In the genomic region with DNA sequence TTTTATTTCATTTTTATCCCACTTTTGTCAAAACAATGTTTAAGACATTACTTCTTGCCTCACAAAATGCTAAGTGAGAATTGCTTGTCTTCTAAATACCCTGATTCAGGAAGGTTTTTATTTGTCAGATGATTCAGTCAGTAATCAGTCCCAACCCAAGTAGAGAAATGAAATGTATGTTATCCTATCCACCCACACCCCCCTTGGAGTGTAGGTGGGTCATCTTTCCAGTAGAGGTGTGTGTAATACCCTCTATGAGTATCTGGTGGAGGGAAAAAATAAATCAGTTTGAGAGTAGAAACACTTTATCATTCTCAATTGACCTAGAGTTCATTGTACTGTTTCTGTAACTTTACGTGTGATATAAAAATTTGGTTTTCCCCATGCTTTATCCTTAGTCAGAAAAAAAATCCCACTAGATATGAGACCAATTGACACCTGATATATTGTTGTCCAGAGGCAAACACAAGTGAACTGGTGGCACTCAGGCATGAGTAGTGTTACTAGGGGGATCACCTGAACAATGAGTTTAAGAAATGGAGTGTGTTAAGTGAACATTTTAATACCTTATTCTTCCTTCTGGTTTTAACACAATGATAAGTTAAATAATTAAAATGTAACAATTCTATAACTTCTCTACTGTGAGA, we compare ENCODE assay signal across 16 cellular contexts.
DNase-seq lines count a peak whose midpoint lies in the region; ATAC-seq and TF ChIP-seq lines count a peak whose summit lies in the region.
"Had no signal": no experiment of that assay in that cellular context is flagged by ENCODE, and none has a peak within 500 bp of the region (broad histone marks: within the 10 kb centered on the region; RNA-seq: fewer than 3 reads in every experiment).

No MANE protein-coding gene starts in this region.

- ATAC-seq in PC-3 = peak; percentile 89
- ATAC-seq in HG03196 (IDR thresholded peaks at IDR 0.05; ENCODE audit: unreplicated experiment) = no peak
- no peak for ATAC-seq in GM18498 (IDR thresholded peaks at IDR 0.05; ENCODE audit: unreplicated experiment)
- ATAC-seq: stimulated activated naive B cell treated with anti-CD40 and anti-IgM and Interleukin-4, amounts not matched to agents 10 μg/mL and 1 μg/mL and 100 μg/mL, for 72 hours had no signal

- H2AFZ ChIP-seq in PC-3 (ENCODE audit: low read length) = no peak overlapping the region

- peak overlapping the region; percentile 51 for H3K27ac ChIP-seq in PC-3 (ENCODE audit: low read length)

- no peaks in the 10 kb centered on the region for H3K27me3 Mint-ChIP-seq in activated CD4-positive, alpha-beta T cell treated with anti-CD3 and anti-CD28 coated beads, Interleukin-2, amount 10 ng/mL, durations not matched to agents 24 days and 14 days
- no peaks in the 10 kb centered on the region for H3K27me3 Mint-ChIP-seq in chondrocyte (ENCODE audit: low read depth)
- H3K27me3 Mint-ChIP-seq: stimulated activated naive B cell treated with anti-CD40 and anti-IgM and Interleukin-4, amounts not matched to agents 10 μg/mL and 1 μg/mL and 100 μg/mL, for 72 hours had no signal

- BruUV-seq in PC-3 (replicated peaks; lab: Mats Ljungman, UMichigan) = no TSS peak

- peaks cover 14% of the 10 kb centered on the region for H3K9me3 Mint-ChIP-seq in activated CD4-positive, alpha-beta T cell treated with anti-CD3 and anti-CD28 coated beads, Interleukin-2, amount 10 ng/mL, durations not matched to agents 24 days and 14 days
- no peaks in the 10 kb centered on the region for H3K9me3 Mint-ChIP-seq in chondrocyte (ENCODE audit: low read depth)
- H3K9me3 Mint-ChIP-seq: stimulated activated naive B cell treated with anti-CD40 and anti-IgM and Interleukin-4, amounts not matched to agents 10 μg/mL and 1 μg/mL and 100 μg/mL, for 72 hours had no signal

- POLR2A ChIA-PET in PC-3 (lab: Charles Lee; ENCODE audit: unreplicated experiment) = no interaction called here

- peak overlapping the region; percentile 49 for H3K4me2 ChIP-seq in PC-3 (ENCODE audit: low read length)

- TF ChIP-seq CTCF in PC-3 (conservative IDR thresholded peaks at IDR 0.05; ENCODE audit: low read depth, low read length) = no peak
- TF ChIP-seq CTCF in chondrocyte (IDR thresholded peaks at IDR 0.05) = no peak

- H3K4me1 Mint-ChIP-seq in activated CD4-positive, alpha-beta T cell treated with anti-CD3 and anti-CD28 coated beads, Interleukin-2, amount 10 ng/mL, durations not matched to agents 24 days and 14 days = peaks cover 33% of the 10 kb centered on the region
- H3K4me1 Mint-ChIP-seq in chondrocyte (ENCODE audit: low read depth) = peaks cover 85% of the 10 kb centered on the region
- H3K4me1 Mint-ChIP-seq: stimulated activated naive B cell treated with anti-CD40 and anti-IgM and Interleukin-4, amounts not matched to agents 10 μg/mL and 1 μg/mL and 100 μg/mL, for 72 hours had no signal

- intact Hi-C loops in activated CD4-positive, alpha-beta T cell treated with anti-CD3 and anti-CD28 coated beads, Interleukin-2, amount 10 ng/mL, durations not matched to agents 24 days and 14 days (cut with micrococcal nuclease) = loop anchor here (1.0 kb wide), 1 partner anchor 371 kb away; no protein-coding TSS in a partner anchor
- intact Hi-C loops in PC-3 (cut with micrococcal nuclease) = loop anchor here (1.0 to 5.0 kb wide), 4 partner anchors 11 to 174 kb away; no protein-coding TSS in a partner anchor

- no peaks in the 10 kb centered on the region for H4K20me1 ChIP-seq in PC-3 (ENCODE audit: low read length)

- no peak for DNase-seq in activated CD4-positive, alpha-beta T cell treated with anti-CD3 and anti-CD28 coated beads, Interleukin-2, amount 10 ng/mL, durations not matched to agents 24 days and 14 days
- DNase-seq in activated CD4-positive, alpha-beta T cell treated with anti-CD3 and anti-CD28 coated beads for 1 hour = no peak
- peak; percentile 79 for DNase-seq in PC-3
- no peak for DNase-seq in chondrocyte (ENCODE audit: low spot score)
- DNase-seq in stimulated activated CD4-positive, alpha-beta T cell treated with anti-CD3 and anti-CD28 coated beads, TNF-alpha, amount 100 ng/mL, for 24 hours (ENCODE audit: low read depth in 3 of 3) = peak in 2 of 3 experiments; percentile 29 to 43
- no peak for DNase-seq in kidney glomerular epithelial cell (lab: John Stamatoyannopoulos, UW)
- DNase-seq: DMS79; GOT3; hippocampal formation; midbrain; MV-4-11; NCI-H1930; retina; stimulated activated naive B cell treated with anti-CD40 and anti-IgM and Interleukin-4, amounts not matched to agents 10 μg/mL and 1 μg/mL and 100 μg/mL, for 72 hours had no signal

- H3K9ac ChIP-seq in PC-3 (ENCODE audit: low read length) = no peak overlapping the region

- peak overlapping the region; percentile 7; the same call in 1 of the 2 replicates for H3K4me3 ChIP-seq in PC-3 (ENCODE audit: low read length)

- H3K9me2 ChIP-seq in PC-3 (replicated peaks; ENCODE audit: low read length) = no peaks in the 10 kb centered on the region

- CTCF ChIA-PET in PC-3 (lab: Charles Lee) = no interaction called here

- no peaks in the 10 kb centered on the region for H3F3A ChIP-seq in PC-3 (ENCODE audit: low read length, unreplicated experiment)

- peaks cover 9% of the 10 kb centered on the region for H3K36me3 Mint-ChIP-seq in activated CD4-positive, alpha-beta T cell treated with anti-CD3 and anti-CD28 coated beads, Interleukin-2, amount 10 ng/mL, durations not matched to agents 24 days and 14 days (ENCODE audit: low read depth)
- H3K36me3 Mint-ChIP-seq in chondrocyte (ENCODE audit: low read depth) = peaks cover 5% of the 10 kb centered on the region
- H3K36me3 Mint-ChIP-seq: stimulated activated naive B cell treated with anti-CD40 and anti-IgM and Interleukin-4, amounts not matched to agents 10 μg/mL and 1 μg/mL and 100 μg/mL, for 72 hours had no signal

- H3K27ac Mint-ChIP-seq in activated CD4-positive, alpha-beta T cell treated with anti-CD3 and anti-CD28 coated beads, Interleukin-2, amount 10 ng/mL, durations not matched to agents 24 days and 14 days = peak overlapping the region; percentile 76
- H3K27ac Mint-ChIP-seq in chondrocyte (ENCODE audit: unreplicated experiment) = peak overlapping the region; percentile 60
- H3K27ac Mint-ChIP-seq: stimulated activated naive B cell treated with anti-CD40 and anti-IgM and Interleukin-4, amounts not matched to agents 10 μg/mL and 1 μg/mL and 100 μg/mL, for 72 hours had no signal

- H3K36me3 ChIP-seq in PC-3 (ENCODE audit: low read depth, low read length) = no peaks in the 10 kb centered on the region

- H3K4me1 ChIP-seq in PC-3 (ENCODE audit: insufficient read depth, low read length) = peaks cover 19% of the 10 kb centered on the region

- H3K27me3 ChIP-seq in PC-3 (ENCODE audit: low read length) = no peaks in the 10 kb centered on the region

- peak overlapping the region; percentile 1 for H3K4me3 Mint-ChIP-seq in activated CD4-positive, alpha-beta T cell treated with anti-CD3 and anti-CD28 coated beads, Interleukin-2, amount 10 ng/mL, durations not matched to agents 24 days and 14 days
- no peak overlapping the region for H3K4me3 Mint-ChIP-seq in chondrocyte (ENCODE audit: unreplicated experiment)
- H3K4me3 Mint-ChIP-seq: stimulated activated naive B cell treated with anti-CD40 and anti-IgM and Interleukin-4, amounts not matched to agents 10 μg/mL and 1 μg/mL and 100 μg/mL, for 72 hours had no signal

- no peaks in the 10 kb centered on the region for H3K9me3 ChIP-seq in PC-3 (ENCODE audit: low read length)

- H3K79me2 ChIP-seq in PC-3 (ENCODE audit: low read length) = no peaks in the 10 kb centered on the region

Comparison
In these comparisons a context has a peak if more than half of its experiments do, and no peak if none do; other contexts are left out.
1. DNase-seq: peak in PC-3 (single experiment) and stimulated activated CD4-positive, alpha-beta T cell treated with anti-CD3 and anti-CD28 coated beads, TNF-alpha, amount 100 ng/mL, for 24 hours (2 of 3); none in activated CD4-positive, alpha-beta T cell treated with anti-CD3 and anti-CD28 coated beads, Interleukin-2, amount 10 ng/mL, durations not matched to agents 24 days and 14 days (single experiment), activated CD4-positive, alpha-beta T cell treated with anti-CD3 and anti-CD28 coated beads for 1 hour (single experiment), chondrocyte (single experiment) and kidney glomerular epithelial cell (single experiment).